ENCODE assay signal across 9 cellular contexts in the genomic region with DNA sequence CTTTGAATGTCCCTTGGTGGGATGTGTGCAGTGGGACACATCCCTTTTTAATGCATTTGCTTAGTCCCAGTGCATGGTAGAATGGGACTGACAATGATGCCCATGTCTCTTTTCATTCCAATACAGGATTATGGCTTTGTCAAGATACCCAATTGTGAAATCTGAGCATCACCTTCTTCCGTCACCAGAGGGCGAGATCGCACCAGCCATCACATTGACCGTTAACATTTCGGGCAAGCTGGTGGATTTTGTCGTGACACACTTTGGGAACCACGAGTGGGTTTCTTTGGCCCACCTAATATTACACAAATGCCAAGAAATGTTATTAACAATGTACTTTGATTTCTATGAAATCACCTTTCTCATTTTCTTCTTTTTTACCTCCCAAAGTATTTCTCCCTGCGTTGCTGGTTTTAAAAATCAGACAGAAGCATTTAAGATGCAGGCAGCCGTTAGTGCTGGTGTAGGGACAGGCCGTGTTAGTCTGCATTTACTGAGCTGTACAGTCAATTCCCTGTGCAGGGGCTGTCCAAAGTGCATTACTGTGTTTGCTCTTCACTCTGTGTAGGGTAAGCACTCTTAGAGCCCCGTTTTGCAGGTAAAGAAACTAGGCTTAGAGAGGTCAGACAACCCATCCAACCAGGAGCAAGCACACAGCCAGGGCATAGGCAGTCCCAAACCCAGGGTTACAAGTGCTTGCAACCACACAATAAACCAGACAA. TPM values are rescaled to one million over a fixed set of nuclear protein-coding genes. Genes with fewer than 3 reads are reported as not detected.
A peak's percentile ranks its signal among the peaks of the same experiment; 100 is the strongest.
DNase-seq lines count a peak whose midpoint lies in the region; ATAC-seq and TF ChIP-seq lines count a peak whose summit lies in the region.
"Had no signal": no experiment of that assay in that cellular context is flagged by ENCODE, and none has a peak within 500 bp of the region (broad histone marks: within the 10 kb centered on the region; RNA-seq: fewer than 3 reads in every experiment).

No MANE protein-coding gene starts in this region.

- no peaks in the 10 kb centered on the region for H3K27me3 ChIP-seq in lower lobe of right lung (ENCODE audit: low read depth)

- intact Hi-C loops in activated CD4-positive, alpha-beta T cell treated with anti-CD3 and anti-CD28 coated beads, Interleukin-2, amount 10 ng/mL, durations not matched to agents 24 days and 14 days (cut with micrococcal nuclease) = no loop called here
- intact Hi-C loops in lower lobe of right lung (cut with DNase I) = no loop called here

- H3K4me3 ChIP-seq in Jurkat, Clone E6-1 (ENCODE audit: low read length) = no peak overlapping the region
- H3K4me3 ChIP-seq in WI38 (ENCODE audit: low read depth, low read length) = no peak overlapping the region
- no peak overlapping the region for H3K4me3 ChIP-seq in lower lobe of right lung

- H3K4me1 Mint-ChIP-seq in activated CD4-positive, alpha-beta T cell treated with anti-CD3 and anti-CD28 coated beads, Interleukin-2, amount 10 ng/mL, durations not matched to agents 24 days and 14 days = no peaks in the 10 kb centered on the region
- H3K4me1 Mint-ChIP-seq in activated CD4-positive, alpha-beta T cell treated with anti-CD3 and anti-CD28 coated beads, Interleukin-2, amount 10 ng/mL, durations not matched to agents 7 days and 5 days = no peaks in the 10 kb centered on the region
- H3K4me1 Mint-ChIP-seq: brain had no signal

- H3K27ac Mint-ChIP-seq in activated CD4-positive, alpha-beta T cell treated with anti-CD3 and anti-CD28 coated beads, Interleukin-2, amount 10 ng/mL, durations not matched to agents 24 days and 14 days = no peak overlapping the region
- H3K27ac Mint-ChIP-seq in activated CD4-positive, alpha-beta T cell treated with anti-CD3 and anti-CD28 coated beads, Interleukin-2, amount 10 ng/mL, durations not matched to agents 7 days and 5 days = no peak overlapping the region
- H3K27ac Mint-ChIP-seq: brain had no signal

- H3K27ac ChIP-seq in lower lobe of right lung = no peak overlapping the region

- no peaks in the 10 kb centered on the region for H3K36me3 ChIP-seq in lower lobe of right lung

- no peaks in the 10 kb centered on the region for H3K9me3 ChIP-seq in lower lobe of right lung

- CTCF ChIA-PET in activated CD4-positive, alpha-beta T cell treated with anti-CD3 and anti-CD28 coated beads, Interleukin-2, amount 10 ng/mL, durations not matched to agents 7 days and 5 days (lab: Charles Lee) = no interaction called here

- no peaks in the 10 kb centered on the region for H3K36me3 Mint-ChIP-seq in activated CD4-positive, alpha-beta T cell treated with anti-CD3 and anti-CD28 coated beads, Interleukin-2, amount 10 ng/mL, durations not matched to agents 24 days and 14 days (ENCODE audit: low read depth)
- no peaks in the 10 kb centered on the region for H3K36me3 Mint-ChIP-seq in activated CD4-positive, alpha-beta T cell treated with anti-CD3 and anti-CD28 coated beads, Interleukin-2, amount 10 ng/mL, durations not matched to agents 7 days and 5 days (ENCODE audit: low read depth)
- H3K36me3 Mint-ChIP-seq: brain had no signal

- peak; percentile 58 for DNase-seq in activated CD4-positive, alpha-beta T cell treated with anti-CD3 and anti-CD28 coated beads, Interleukin-2, amount 10 ng/mL, durations not matched to agents 24 days and 14 days
- no peak for DNase-seq in activated CD4-positive, alpha-beta T cell treated with anti-CD3 and anti-CD28 coated beads, Interleukin-2, amount 10 ng/mL, durations not matched to agents 7 days and 5 days
- peak; percentile 51 for DNase-seq in Jurkat, Clone E6-1 (ENCODE audit: low read depth, low spot score)
- DNase-seq in lower lobe of right lung = no peak
- no peak for DNase-seq in NCI-H1694 treated with DMSO at 0.1 percent for 48 hours (lab: John Stamatoyannopoulos, UW)
- no peak for DNase-seq in activated naive CD4-positive, alpha-beta T cell treated with Interleukin-2 at 50 U/mL for 16 hours

- no peaks in the 10 kb centered on the region for H3K4me1 ChIP-seq in lower lobe of right lung

- no peaks in the 10 kb centered on the region for H3K9me3 Mint-ChIP-seq in activated CD4-positive, alpha-beta T cell treated with anti-CD3 and anti-CD28 coated beads, Interleukin-2, amount 10 ng/mL, durations not matched to agents 24 days and 14 days
- no peaks in the 10 kb centered on the region for H3K9me3 Mint-ChIP-seq in activated CD4-positive, alpha-beta T cell treated with anti-CD3 and anti-CD28 coated beads, Interleukin-2, amount 10 ng/mL, durations not matched to agents 7 days and 5 days

- POLR2A ChIA-PET in activated CD4-positive, alpha-beta T cell treated with anti-CD3 and anti-CD28 coated beads, Interleukin-2, amount 10 ng/mL, durations not matched to agents 7 days and 5 days (lab: Charles Lee) = no interaction called here

- ATAC-seq in lower lobe of right lung = no peak
- ATAC-seq in GM19328 (IDR thresholded peaks at IDR 0.05; ENCODE audit: unreplicated experiment) = no peak

- no peak overlapping the region for H3K4me3 Mint-ChIP-seq in activated CD4-positive, alpha-beta T cell treated with anti-CD3 and anti-CD28 coated beads, Interleukin-2, amount 10 ng/mL, durations not matched to agents 24 days and 14 days
- no peak overlapping the region for H3K4me3 Mint-ChIP-seq in activated CD4-positive, alpha-beta T cell treated with anti-CD3 and anti-CD28 coated beads, Interleukin-2, amount 10 ng/mL, durations not matched to agents 7 days and 5 days
- H3K4me3 Mint-ChIP-seq: brain had no signal

- H3K27me3 Mint-ChIP-seq in activated CD4-positive, alpha-beta T cell treated with anti-CD3 and anti-CD28 coated beads, Interleukin-2, amount 10 ng/mL, durations not matched to agents 24 days and 14 days = no peaks in the 10 kb centered on the region
- H3K27me3 Mint-ChIP-seq in activated CD4-positive, alpha-beta T cell treated with anti-CD3 and anti-CD28 coated beads, Interleukin-2, amount 10 ng/mL, durations not matched to agents 7 days and 5 days = peaks cover 4% of the 10 kb centered on the region

- TF ChIP-seq CTCF in WI38 (IDR thresholded peaks at IDR 0.05; ENCODE audit: low read depth, low read length) (0 out of 2 replicates have a peak, but pooled peaks have one; percentile 48), lower lobe of right lung (IDR thresholded peaks at IDR 0.05) (peak; percentile 19)

RNA-seq across cellular contexts. Expression of a gene that starts 46.5 kb away (rescaled TPM):
- total RNA-seq in activated CD4-positive, alpha-beta T cell treated with anti-CD3 and anti-CD28 coated beads, Interleukin-2, amount 10 ng/mL, durations not matched to agents 24 days and 14 days = not detected in 2 replicates
- total RNA-seq in activated CD4-positive, alpha-beta T cell treated with anti-CD3 and anti-CD28 coated beads, Interleukin-2, amount 10 ng/mL, durations not matched to agents 7 days and 5 days = not detected
- not detected for polyA plus RNA-seq in Jurkat, Clone E6-1 (2012; ENCODE audit: insufficient read depth, insufficient read length)
- total RNA-seq in lower lobe of right lung = 2.3 TPM

Comparison
In these comparisons a context has a peak if more than half of its experiments do, and no peak if none do; other contexts are left out.
1. DNase-seq: peak in activated CD4-positive, alpha-beta T cell treated with anti-CD3 and anti-CD28 coated beads, Interleukin-2, amount 10 ng/mL, durations not matched to agents 24 days and 14 days (single experiment) and Jurkat, Clone E6-1 (single experiment); none in activated CD4-positive, alpha-beta T cell treated with anti-CD3 and anti-CD28 coated beads, Interleukin-2, amount 10 ng/mL, durations not matched to agents 7 days and 5 days (single experiment), lower lobe of right lung (single experiment), NCI-H1694 treated with DMSO at 0.1 percent for 48 hours (single experiment) and activated naive CD4-positive, alpha-beta T cell treated with Interleukin-2 at 50 U/mL for 16 hours (single experiment).